8 cellular contexts compared by ENCODE assay signal in the genomic region with DNA sequence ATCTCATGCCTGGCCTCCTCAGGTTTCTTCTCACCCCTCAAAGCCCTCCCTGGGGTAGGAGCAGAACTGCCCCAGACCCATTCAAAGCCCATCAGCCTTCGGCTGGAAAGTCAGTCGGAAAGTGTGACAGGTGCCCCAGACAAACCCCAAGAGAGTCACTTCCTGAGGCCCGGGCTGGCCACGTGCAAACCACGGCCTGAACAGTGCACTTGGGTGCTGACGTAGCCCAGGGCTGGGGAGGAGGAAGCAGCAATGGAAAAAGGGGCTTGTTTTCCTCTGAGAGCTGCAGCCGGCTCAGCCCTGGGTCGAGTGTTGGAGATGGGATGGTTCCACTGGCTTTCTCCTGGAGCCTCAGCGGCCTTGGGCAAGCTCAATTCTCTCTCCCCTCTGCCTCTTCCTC. TPM values are rescaled to one million over a fixed set of nuclear protein-coding genes. Genes with fewer than 3 reads are reported as not detected.
DNase-seq lines count a peak whose midpoint lies in the region; ATAC-seq lines count a peak whose summit lies in the region.

No MANE protein-coding gene starts in this region.

- peak; percentile 95 for DNase-seq in activated CD4-positive, alpha-beta memory T cell treated with anti-CD3 and anti-CD28 coated beads for 36 hours
- peak; percentile 89 for DNase-seq in germinal center (ENCODE audit: low spot score)
- DNase-seq in stimulated activated CD8-positive, alpha-beta memory T cell treated with anti-CD3 and anti-CD28 coated beads, Interleukin-4, amount 100 ng/mL, for 48 hours, result peak; percentile 92
- no peak for DNase-seq in EL
- no peak for DNase-seq in HT-29 (ENCODE audit: low spot score)
- DNase-seq in NCI-H748 treated with DMSO at 0.1 percent for 48 hours (lab: John Stamatoyannopoulos, UW), result no peak

- CTCF ChIA-PET in activated CD4-positive, alpha-beta memory T cell treated with anti-CD3 and anti-CD28 coated beads for 36 hours (lab: Charles Lee), result interaction anchor here (0.6 to 4.1 kb wide), 4 partner anchors 10 to 107 kb away, joined by 3 to 30 read pairs (median 4); partner anchors contain the start of gene KDM3B

- POLR2A ChIA-PET in activated CD4-positive, alpha-beta memory T cell treated with anti-CD3 and anti-CD28 coated beads for 36 hours (lab: Charles Lee), result interaction anchor here (0.9 to 2.7 kb wide), 3 partner anchors 9 to 116 kb away, joined by 3 to 12 read pairs (median 10); partner anchors contain the start of genes ETF1 and HSPA9

- peaks cover 2% of the 10 kb centered on the region for H3K36me3 Mint-ChIP-seq in activated CD4-positive, alpha-beta memory T cell treated with anti-CD3 and anti-CD28 coated beads for 36 hours

- no peaks in the 10 kb centered on the region for H3K9me3 Mint-ChIP-seq in activated CD4-positive, alpha-beta memory T cell treated with anti-CD3 and anti-CD28 coated beads for 36 hours

- no peaks in the 10 kb centered on the region for H3K27me3 Mint-ChIP-seq in activated CD4-positive, alpha-beta memory T cell treated with anti-CD3 and anti-CD28 coated beads for 36 hours

- peak overlapping the region; percentile 67 for H3K4me3 Mint-ChIP-seq in activated CD4-positive, alpha-beta memory T cell treated with anti-CD3 and anti-CD28 coated beads for 36 hours

- ATAC-seq in HG03135 (IDR thresholded peaks at IDR 0.05; ENCODE audit: unreplicated experiment) (peak; percentile 37), HG02840 (IDR thresholded peaks at IDR 0.05; ENCODE audit: low FRiP score, unreplicated experiment) (no peak)

- intact Hi-C loops in activated CD4-positive, alpha-beta memory T cell treated with anti-CD3 and anti-CD28 coated beads for 36 hours (cut with micrococcal nuclease), result loop anchor here (5.0 kb wide), 1 partner anchor 988 kb away; no protein-coding TSS in a partner anchor

- H3K4me1 Mint-ChIP-seq in activated CD4-positive, alpha-beta memory T cell treated with anti-CD3 and anti-CD28 coated beads for 36 hours (ENCODE audit: low read depth), result peaks cover 42% of the 10 kb centered on the region

- H3K27ac Mint-ChIP-seq in activated CD4-positive, alpha-beta memory T cell treated with anti-CD3 and anti-CD28 coated beads for 36 hours, result peak overlapping the region; percentile 99

RNA-seq across cellular contexts. Expression of gene EGR1, which starts 6.0 kb away (rescaled TPM):
- 10 to 100 TPM; 64.2 to 69.4 TPM for total RNA-seq in activated CD4-positive, alpha-beta memory T cell treated with anti-CD3 and anti-CD28 coated beads for 36 hours
- 20.1 and 27.8 TPM in 2 replicates for total RNA-seq in HT-29 (2014; rRNA removed; shearing (Covaris generic))

RNA-seq across cellular contexts. Expression of gene REEP2, which starts 20.5 kb away (rescaled TPM):
- 10 to 100 TPM in 1 of 2 experiments, 1 to 10 TPM in 1; 6.1 to 10.9 TPM for total RNA-seq in activated CD4-positive, alpha-beta memory T cell treated with anti-CD3 and anti-CD28 coated beads for 36 hours
- total RNA-seq in HT-29 (2014; rRNA removed; shearing (Covaris generic)), result 0.03 and 0.05 TPM in 2 replicates

Comparison
In these comparisons a context has a peak if more than half of its experiments do, and no peak if none do; other contexts are left out.
1. DNase-seq: peak in activated CD4-positive, alpha-beta memory T cell treated with anti-CD3 and anti-CD28 coated beads for 36 hours (single experiment), germinal center (single experiment) and stimulated activated CD8-positive, alpha-beta memory T cell treated with anti-CD3 and anti-CD28 coated beads, Interleukin-4, amount 100 ng/mL, for 48 hours (single experiment); none in EL (single experiment), HT-29 (single experiment) and NCI-H748 treated with DMSO at 0.1 percent for 48 hours (single experiment).